Comparison of ENCODE assay signal across 1 cellular context in genomic region chr17:48998557-48999440, GRCh38.
TF ChIP-seq lines count a peak whose summit lies in the region.

No MANE protein-coding gene starts in this region.

TF ChIP-seq in K562, 482 proteins besides CTCF, POLR2A, EP300 and RAD21 (continued from another document and continues in another):
- 0 out of 4 replicates have a peak, but pooled peaks of 1 of the 2 experiments have one; percentile 31 for TF ChIP-seq MAZ (CRISPR knock-in tag; conservative IDR thresholded peaks at IDR 0.05 in 1 of 2, IDR thresholded peaks at IDR 0.05 in 1 of 2)
- TF ChIP-seq CCAR2 (IDR thresholded peaks at IDR 0.05; ENCODE audit: low read depth, low read length): no peak
- no peak for TF ChIP-seq EWSR1 (IDR thresholded peaks at IDR 0.05; ENCODE audit: borderline replicate concordance, low read depth, partially characterized antibody)
- no peak for TF ChIP-seq TBP (optimal IDR thresholded peaks at IDR 0.05; ENCODE audit: low read depth, low read length)
- no peak for TF ChIP-seq SMARCC2 (IDR thresholded peaks at IDR 0.05; ENCODE audit: low read depth)
- TF ChIP-seq CHD4 (IDR thresholded peaks at IDR 0.05; ENCODE audit: insufficient read depth, insufficient replicate concordance, low read depth, low read length, poor library complexity, severe bottlenecking): no peak
- TF ChIP-seq KDM2B (CRISPR knock-in tag; IDR thresholded peaks at IDR 0.05): no peak
- peak; percentile 85 for TF ChIP-seq ZBTB7A (IDR thresholded peaks at IDR 0.05; ENCODE audit: borderline replicate concordance, control insufficient read depth, low read depth, low read length)
- no peak for TF ChIP-seq HMG20A (CRISPR knock-in tag; conservative IDR thresholded peaks at IDR 0.05)
- TF ChIP-seq TRIM24 (IDR thresholded peaks at IDR 0.05): peak in 1 of 2 experiments; percentile 47; a peak in 1 of 4 replicates
- TF ChIP-seq ZMIZ1 (IDR thresholded peaks at IDR 0.05; ENCODE audit: low read depth in 2 of 2, low read length in 2 of 2): no peak
- TF ChIP-seq BCLAF1 (IDR thresholded peaks at IDR 0.05; ENCODE audit: borderline replicate concordance in 1 of 2, control insufficient read depth in 1 of 2, low read depth in 2 of 2, low read length in 1 of 2): 0 out of 4 replicates have a peak, but pooled peaks of 1 of the 2 experiments have one; percentile 24
- TF ChIP-seq THRA (IDR thresholded peaks at IDR 0.05): no peak
- no peak for TF ChIP-seq PTBP1 (IDR thresholded peaks at IDR 0.05; ENCODE audit: low read depth, low read length)
- TF ChIP-seq ZKSCAN3 (CRISPR knock-in tag; IDR thresholded peaks at IDR 0.05): no peak
- no peak for TF ChIP-seq NCOA6 (IDR thresholded peaks at IDR 0.05)
- no peak for TF ChIP-seq CBFB (CRISPR knock-in tag; IDR thresholded peaks at IDR 0.05)
- TF ChIP-seq GTF2A2 (tag; IDR thresholded peaks at IDR 0.05): no peak
- TF ChIP-seq CCNT2 (IDR thresholded peaks at IDR 0.05; ENCODE audit: borderline replicate concordance, extremely low read depth, insufficient read length, low read depth, low read length): no peak
- no peak for TF ChIP-seq TCFL5 (CRISPR knock-in tag; conservative IDR thresholded peaks at IDR 0.05)
- TF ChIP-seq FOXA3 (CRISPR knock-in tag; conservative IDR thresholded peaks at IDR 0.05 in 1 of 2, IDR thresholded peaks at IDR 0.05 in 1 of 2): no peak
- no peak for TF ChIP-seq CBFA2T3 (IDR thresholded peaks at IDR 0.05)
- no peak for TF ChIP-seq ZNF655 (CRISPR knock-in tag; IDR thresholded peaks at IDR 0.05)
- no peak for TF ChIP-seq SAFB2 (IDR thresholded peaks at IDR 0.05; ENCODE audit: borderline replicate concordance, low read depth, low read length, severe bottlenecking)
- no peak for TF ChIP-seq MXD1 (CRISPR knock-in tag; IDR thresholded peaks at IDR 0.05; ENCODE audit: borderline replicate concordance, poor library complexity, severe bottlenecking)
- no peak for TF ChIP-seq ZFP91 (CRISPR knock-in tag; IDR thresholded peaks at IDR 0.05)
- no peak for TF ChIP-seq SMARCA5 (IDR thresholded peaks at IDR 0.05)
- TF ChIP-seq AFF1 (IDR thresholded peaks at IDR 0.05; ENCODE audit: low read depth in 1 of 2, partially characterized antibody in 2 of 2): peak in 1 of 2 experiments; percentile 57
- TF ChIP-seq SRSF1 (IDR thresholded peaks at IDR 0.05; ENCODE audit: low read depth, low read length): no peak
- no peak for TF ChIP-seq XRCC5 (IDR thresholded peaks at IDR 0.05; ENCODE audit: low read depth, low read length)
- TF ChIP-seq ZBTB9 (CRISPR knock-in tag; IDR thresholded peaks at IDR 0.05): no peak
- no peak for TF ChIP-seq FOXM1 (IDR thresholded peaks at IDR 0.05; ENCODE audit: low read depth)
- TF ChIP-seq FOXM1 (CRISPR knock-in tag; IDR thresholded peaks at IDR 0.05; ENCODE audit: low read depth): no peak
- peak; percentile 63 for TF ChIP-seq SAP30 (IDR thresholded peaks at IDR 0.05; ENCODE audit: borderline replicate concordance, insufficient read depth, low read depth, low read length, poor library complexity, severe bottlenecking)
- no peak for TF ChIP-seq SNRNP70 (optimal IDR thresholded peaks at IDR 0.05; ENCODE audit: low read depth, low read length)
- TF ChIP-seq KLF16 (IDR thresholded peaks at IDR 0.05): peak; percentile 42; the same call in 1 of the 2 replicates
- no peak for TF ChIP-seq ARID2 (IDR thresholded peaks at IDR 0.05)
- TF ChIP-seq BRCA1 (IDR thresholded peaks at IDR 0.05): no peak
- no peak for TF ChIP-seq BRCA1 (CRISPR knock-in tag; IDR thresholded peaks at IDR 0.05)
- TF ChIP-seq ZNF324 (CRISPR knock-in tag; IDR thresholded peaks at IDR 0.05): no peak
- TF ChIP-seq MIER1 (IDR thresholded peaks at IDR 0.05; ENCODE audit: low read depth): no peak
- TF ChIP-seq ZNF431 (CRISPR knock-in tag; IDR thresholded peaks at IDR 0.05): no peak
- TF ChIP-seq C11orf30 (IDR thresholded peaks at IDR 0.05; ENCODE audit: low read depth): no peak
- no peak for TF ChIP-seq ZNF274 (IDR thresholded peaks at IDR 0.05; ENCODE audit: borderline replicate concordance, low read depth, low read length)
- TF ChIP-seq ZNF146 (CRISPR knock-in tag; IDR thresholded peaks at IDR 0.05; ENCODE audit: unreplicated experiment): no peak
- no peak for TF ChIP-seq RBM14 (IDR thresholded peaks at IDR 0.05; ENCODE audit: borderline replicate concordance, insufficient read depth, low read depth, low read length)
- TF ChIP-seq ZNF75A (CRISPR knock-in tag; IDR thresholded peaks at IDR 0.05): no peak
- TF ChIP-seq ZNF696 (CRISPR knock-in tag; conservative IDR thresholded peaks at IDR 0.05): no peak
- TF ChIP-seq RBM22 (IDR thresholded peaks at IDR 0.05; ENCODE audit: low read depth, low read length, poor library complexity, severe bottlenecking): peak; percentile 50
- 0 out of 2 replicates have a peak, but pooled peaks have one; percentile 68 for TF ChIP-seq GATAD2A (IDR thresholded peaks at IDR 0.05)
- no peak for TF ChIP-seq ZNF140 (CRISPR knock-in tag; IDR thresholded peaks at IDR 0.05)
- no peak for TF ChIP-seq CBX2 (IDR thresholded peaks at IDR 0.05; ENCODE audit: insufficient read depth, low read length, poor library complexity, severe bottlenecking)
- peak; percentile 42; the same call in 1 of the 2 replicates for TF ChIP-seq GATAD2B (IDR thresholded peaks at IDR 0.05; ENCODE audit: borderline replicate concordance)
- TF ChIP-seq RBFOX2 (IDR thresholded peaks at IDR 0.05; ENCODE audit: low read depth, low read length): no peak
- TF ChIP-seq DPF2 (IDR thresholded peaks at IDR 0.05): 0 out of 2 replicates have a peak, but pooled peaks have one; percentile 14
